Comparison of ENCODE assay signal across 18 cellular contexts in the genomic region with DNA sequence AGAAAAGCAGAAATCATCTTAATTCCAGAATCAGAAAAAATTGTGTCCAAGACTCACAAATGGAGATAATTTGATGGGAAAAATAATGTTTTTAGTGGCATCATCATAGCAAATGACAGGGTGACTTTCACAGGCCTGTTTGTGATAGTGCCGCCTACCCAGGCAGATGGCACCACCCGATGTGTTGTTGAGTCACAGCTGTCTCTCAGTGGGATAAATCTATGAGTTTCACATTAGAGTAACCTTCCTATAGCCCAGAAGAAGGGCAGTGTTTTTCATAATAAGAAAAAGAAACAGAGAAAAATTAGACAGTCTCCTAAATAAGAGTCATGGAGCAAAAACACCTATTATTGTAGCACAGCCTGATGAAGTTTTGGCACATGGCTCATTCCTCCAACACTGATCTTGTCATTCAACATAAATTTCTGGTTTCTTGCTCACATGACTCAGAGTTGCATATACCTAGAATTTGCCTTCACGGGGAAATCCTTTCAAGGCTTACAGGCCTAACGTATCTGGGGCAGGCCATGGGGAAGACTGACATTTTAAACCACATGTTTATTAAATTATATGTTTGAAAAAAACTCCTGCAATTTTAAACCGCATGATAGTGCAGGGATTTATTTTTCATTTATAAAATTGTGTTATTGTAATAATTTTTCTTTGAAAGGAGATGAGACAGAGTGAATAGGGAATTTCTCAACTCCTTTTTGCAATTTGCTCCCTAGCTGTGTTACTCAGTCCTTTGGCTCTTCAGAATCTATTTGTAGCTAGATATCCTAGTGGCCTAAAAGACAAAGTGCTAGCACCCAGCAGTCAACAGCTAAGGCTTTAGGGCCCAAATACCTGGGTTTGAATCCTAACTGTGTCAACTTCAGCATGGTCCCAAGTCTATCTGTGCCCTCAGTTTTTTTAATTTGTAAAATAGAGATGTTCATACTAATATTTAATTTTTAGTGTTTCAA.
A peak's percentile ranks its signal among the peaks of the same experiment; 100 is the strongest.
DNase-seq lines count a peak whose midpoint lies in the region; ATAC-seq and TF ChIP-seq lines count a peak whose summit lies in the region.
"Had no signal": no experiment of that assay in that cellular context is flagged by ENCODE, and none has a peak within 500 bp of the region (broad histone marks: within the 10 kb centered on the region; RNA-seq: fewer than 3 reads in every experiment).

No MANE protein-coding gene starts in this region.

- H3K36me3 Mint-ChIP-seq in mesothelial cell of epicardium: no peaks in the 10 kb centered on the region
- no peaks in the 10 kb centered on the region for H3K36me3 Mint-ChIP-seq in activated T-helper 2 cell treated with anti-CD3 and anti-CD28 coated beads, Interferon-gamma antibody, Interleukin-2, Interleukin-4, amounts not matched to agents 10 μg/mL and 5 μg/mL and 100 μg/mL, durations not matched to agents 14 hours and 24 hours and 36 hours (ENCODE audit: low read depth)

- H3K9me2 ChIP-seq in Loucy (replicated peaks; ENCODE audit: low read depth, low read length): no peaks in the 10 kb centered on the region

- no peak overlapping the region for H3K4me3 ChIP-seq in Loucy (ENCODE audit: low read length, poor library complexity, severe bottlenecking)
- H3K4me3 ChIP-seq in brain microvascular endothelial cell (ENCODE audit: low read depth, low read length): no peak overlapping the region
- H3K4me3 ChIP-seq: MG63, spleen had no signal

- intact Hi-C loops in activated T-helper 2 cell treated with anti-CD3 and anti-CD28 coated beads, Interferon-gamma antibody, Interleukin-2, Interleukin-4, amounts not matched to agents 10 μg/mL and 5 μg/mL and 100 μg/mL, durations not matched to agents 14 hours and 24 hours and 36 hours (cut with micrococcal nuclease): no loop called here

- in situ Hi-C loops in G401 (cut with HindIII; ENCODE audit: low sequenced_read_pairs) (no loop called here), brain microvascular endothelial cell (cut with HindIII; ENCODE audit: low pct_ligation_motif_present, low sequenced_read_pairs) (no loop called here)

- peaks cover 2% of the 10 kb centered on the region; the same call in 1 of the 2 replicates for H3K9me3 ChIP-seq in Loucy (ENCODE audit: insufficient read depth, low read depth, low read length)
- H3K9me3 ChIP-seq: MG63 had no signal

- H3K36me3 ChIP-seq in Loucy (ENCODE audit: insufficient read depth, low read length) (no peaks in the 10 kb centered on the region), brain microvascular endothelial cell (replicated peaks) (no peaks in the 10 kb centered on the region)
- H3K36me3 ChIP-seq: MG63, spleen had no signal

- TF ChIP-seq CTCF in Loucy (conservative IDR thresholded peaks at IDR 0.05; ENCODE audit: low read length) (0 out of 2 replicates have a peak, but pooled peaks have one; percentile 25), brain microvascular endothelial cell (IDR thresholded peaks at IDR 0.05; ENCODE audit: low read depth, low read length, missing control alignments) (peak; percentile 15), mesothelial cell of epicardium (IDR thresholded peaks at IDR 0.05; ENCODE audit: unreplicated experiment) (no peak)

- H3K4me3 Mint-ChIP-seq in mesothelial cell of epicardium: no peak overlapping the region
- H3K4me3 Mint-ChIP-seq in activated T-helper 2 cell treated with anti-CD3 and anti-CD28 coated beads, Interferon-gamma antibody, Interleukin-2, Interleukin-4, amounts not matched to agents 10 μg/mL and 5 μg/mL and 100 μg/mL, durations not matched to agents 14 hours and 24 hours and 36 hours (ENCODE audit: low read depth): no peak overlapping the region
- H3K4me3 Mint-ChIP-seq: activated CD4-positive, alpha-beta T cell treated with anti-CD3 and anti-CD28 coated beads, Interleukin-2, amount 10 ng/mL, durations not matched to agents 24 days and 14 days; activated T-cell treated with anti-CD3 and anti-CD28 coated beads, Interleukin-2, amount 50 U/mL, for 4 hours; stimulated activated naive CD8-positive, alpha-beta T cell treated with anti-CD3 and anti-CD28 coated beads, Interleukin-15, Interleukin-2, amounts not matched to agents 100 ng/mL and 50 ng/mL, for 24 hours had no signal

- H3K27ac Mint-ChIP-seq in mesothelial cell of epicardium: peak overlapping the region; percentile 66
- H3K27ac Mint-ChIP-seq in activated T-helper 2 cell treated with anti-CD3 and anti-CD28 coated beads, Interferon-gamma antibody, Interleukin-2, Interleukin-4, amounts not matched to agents 10 μg/mL and 5 μg/mL and 100 μg/mL, durations not matched to agents 14 hours and 24 hours and 36 hours: no peak overlapping the region
- H3K27ac Mint-ChIP-seq: activated CD4-positive, alpha-beta T cell treated with anti-CD3 and anti-CD28 coated beads, Interleukin-2, amount 10 ng/mL, durations not matched to agents 24 days and 14 days; stimulated activated naive CD8-positive, alpha-beta T cell treated with anti-CD3 and anti-CD28 coated beads, Interleukin-15, Interleukin-2, amounts not matched to agents 100 ng/mL and 50 ng/mL, for 24 hours had no signal

- H3K4me2 ChIP-seq in Loucy (ENCODE audit: low read depth, low read length, poor library complexity, severe bottlenecking): no peak overlapping the region

- DNase-seq in G401 (ENCODE audit: low spot score): peak; percentile 74
- no peak for DNase-seq in brain microvascular endothelial cell
- DNase-seq in mesothelial cell of epicardium (ENCODE audit: low spot score in 2 of 2, unreplicated experiment in 2 of 2): no peak
- DNase-seq in NCI-H187 (lab: John Stamatoyannopoulos, UW): no peak
- no peak for DNase-seq in activated T-helper 2 cell treated with anti-CD3 and anti-CD28 coated beads, Interferon-gamma antibody, Interleukin-2, Interleukin-4, amounts not matched to agents 10 μg/mL and 5 μg/mL and 100 μg/mL, durations not matched to agents 14 hours and 24 hours and 36 hours (ENCODE audit: low spot score)
- no peak for DNase-seq in LoVo (ENCODE audit: low spot score)
- DNase-seq: activated CD4-positive, alpha-beta T cell treated with anti-CD3 and anti-CD28 coated beads, Interleukin-2, amount 10 ng/mL, durations not matched to agents 24 days and 14 days; activated T-cell treated with anti-CD3 and anti-CD28 coated beads, Interleukin-2, amount 50 U/mL, for 4 hours; DMS53; hippocampal formation; MG63; SIG-M5; spleen; T1000 had no signal

- H3K27me3 ChIP-seq in Loucy (ENCODE audit: insufficient read depth, low read length, poor library complexity, severe bottlenecking) (no peaks in the 10 kb centered on the region), brain microvascular endothelial cell (replicated peaks) (no peaks in the 10 kb centered on the region)
- H3K27me3 ChIP-seq: MG63, spleen had no signal

- H4K20me1 ChIP-seq in Loucy (ENCODE audit: insufficient read depth, low read length, poor library complexity, severe bottlenecking): no peaks in the 10 kb centered on the region

- no peaks in the 10 kb centered on the region for H3F3A ChIP-seq in Loucy (ENCODE audit: low read depth)

- no peak overlapping the region for H3K9ac ChIP-seq in Loucy (ENCODE audit: low read depth, low read length, poor library complexity, severe bottlenecking)

- no peak for ATAC-seq in HG03039 (IDR thresholded peaks at IDR 0.05; ENCODE audit: unreplicated experiment)
- ATAC-seq: left lobe of liver had no signal

- no peak overlapping the region for H2AFZ ChIP-seq in Loucy (ENCODE audit: low read length)

- peaks cover 31% of the 10 kb centered on the region for H3K4me1 Mint-ChIP-seq in mesothelial cell of epicardium
- H3K4me1 Mint-ChIP-seq in activated T-helper 2 cell treated with anti-CD3 and anti-CD28 coated beads, Interferon-gamma antibody, Interleukin-2, Interleukin-4, amounts not matched to agents 10 μg/mL and 5 μg/mL and 100 μg/mL, durations not matched to agents 14 hours and 24 hours and 36 hours (ENCODE audit: low read depth): no peaks in the 10 kb centered on the region
- H3K4me1 Mint-ChIP-seq: activated CD4-positive, alpha-beta T cell treated with anti-CD3 and anti-CD28 coated beads, Interleukin-2, amount 10 ng/mL, durations not matched to agents 24 days and 14 days had no signal

- no peaks in the 10 kb centered on the region for H3K79me2 ChIP-seq in Loucy (ENCODE audit: insufficient read depth, low read length)

- no peak overlapping the region for H3K27ac ChIP-seq in brain microvascular endothelial cell
- H3K27ac ChIP-seq: spleen had no signal

- peaks cover 18% of the 10 kb centered on the region for H3K9me3 Mint-ChIP-seq in mesothelial cell of epicardium
- no peaks in the 10 kb centered on the region for H3K9me3 Mint-ChIP-seq in activated T-helper 2 cell treated with anti-CD3 and anti-CD28 coated beads, Interferon-gamma antibody, Interleukin-2, Interleukin-4, amounts not matched to agents 10 μg/mL and 5 μg/mL and 100 μg/mL, durations not matched to agents 14 hours and 24 hours and 36 hours
- H3K9me3 Mint-ChIP-seq: activated CD4-positive, alpha-beta T cell treated with anti-CD3 and anti-CD28 coated beads, Interleukin-2, amount 10 ng/mL, durations not matched to agents 24 days and 14 days; activated T-cell treated with anti-CD3 and anti-CD28 coated beads, Interleukin-2, amount 50 U/mL, for 4 hours; stimulated activated naive CD8-positive, alpha-beta T cell treated with anti-CD3 and anti-CD28 coated beads, Interleukin-15, Interleukin-2, amounts not matched to agents 100 ng/mL and 50 ng/mL, for 24 hours had no signal

- H3K27me3 Mint-ChIP-seq in mesothelial cell of epicardium (ENCODE audit: low read depth): no peaks in the 10 kb centered on the region
- no peaks in the 10 kb centered on the region for H3K27me3 Mint-ChIP-seq in activated T-helper 2 cell treated with anti-CD3 and anti-CD28 coated beads, Interferon-gamma antibody, Interleukin-2, Interleukin-4, amounts not matched to agents 10 μg/mL and 5 μg/mL and 100 μg/mL, durations not matched to agents 14 hours and 24 hours and 36 hours (ENCODE audit: low read depth)
- H3K27me3 Mint-ChIP-seq: activated CD4-positive, alpha-beta T cell treated with anti-CD3 and anti-CD28 coated beads, Interleukin-2, amount 10 ng/mL, durations not matched to agents 24 days and 14 days; stimulated activated naive CD8-positive, alpha-beta T cell treated with anti-CD3 and anti-CD28 coated beads, Interleukin-15, Interleukin-2, amounts not matched to agents 100 ng/mL and 50 ng/mL, for 24 hours had no signal

- H3K4me1 ChIP-seq in Loucy (ENCODE audit: insufficient read depth, low read length, poor library complexity, severe bottlenecking): peaks cover 10% of the 10 kb centered on the region
- H3K4me1 ChIP-seq: spleen had no signal
